21 cellular contexts compared by ENCODE assay signal in the genomic region with DNA sequence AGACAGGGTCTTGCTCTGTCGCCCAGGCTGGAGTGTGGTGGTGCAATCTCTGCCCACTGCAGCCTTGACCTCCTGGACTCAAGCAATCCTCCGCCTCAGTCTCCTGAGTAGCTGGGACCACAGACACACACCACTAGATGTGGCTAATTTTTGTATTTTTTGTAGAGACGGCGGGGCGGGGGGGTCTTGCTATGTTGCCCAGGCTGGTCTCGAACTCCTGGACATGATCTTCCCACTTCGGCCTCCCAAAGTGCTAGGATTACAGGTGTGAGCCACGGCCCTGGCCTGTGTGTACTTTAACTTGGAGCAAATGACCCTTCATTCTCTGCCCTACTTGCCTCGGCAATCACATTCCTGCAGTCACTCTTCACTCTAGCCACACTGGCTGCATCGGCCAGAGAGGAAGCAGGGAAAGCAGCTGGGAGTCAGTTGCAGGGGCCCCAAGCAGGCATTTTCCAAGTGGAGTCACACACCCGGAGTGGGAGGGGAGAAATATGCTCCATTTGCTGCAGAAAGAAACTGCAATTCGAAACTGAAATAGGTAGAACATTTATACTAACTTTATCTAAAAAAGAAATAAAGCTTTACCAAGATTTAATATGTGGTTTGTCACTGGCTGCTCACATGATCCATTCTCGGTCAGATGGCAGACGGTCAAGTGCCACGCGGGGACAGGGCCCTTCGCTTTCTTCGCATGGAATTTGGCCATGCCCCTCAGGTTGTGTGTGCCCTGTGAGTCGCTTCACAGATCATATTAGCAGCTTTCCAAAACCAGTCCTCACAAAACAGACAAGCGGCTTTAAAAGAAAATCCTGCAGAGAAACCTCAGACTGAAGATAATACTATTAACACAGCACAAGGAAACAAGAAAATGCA. TPM values are rescaled to one million over a fixed set of nuclear protein-coding genes. Genes with fewer than 3 reads are reported as not detected.
DNase-seq lines count a peak whose midpoint lies in the region; ATAC-seq and TF ChIP-seq lines count a peak whose summit lies in the region.
"Had no signal": no experiment of that assay in that cellular context is flagged by ENCODE, and none has a peak within 500 bp of the region (broad histone marks: within the 10 kb centered on the region; RNA-seq: fewer than 3 reads in every experiment).

No MANE protein-coding gene starts in this region.

- no peaks in the 10 kb centered on the region for H3K9me3 Mint-ChIP-seq in mesothelial cell of epicardium
- H3K9me3 Mint-ChIP-seq: activated naive CD8-positive, alpha-beta T cell treated with anti-CD3 and anti-CD28 coated beads, Interleukin-2, amount 10 ng/mL, durations not matched to agents 7 days and 5 days; activated T-helper 2 cell treated with anti-CD3 and anti-CD28 coated beads, Interferon-gamma antibody, Interleukin-2, Interleukin-4, amounts not matched to agents 10 μg/mL and 5 μg/mL and 100 μg/mL, durations not matched to agents 14 hours and 24 hours and 36 hours; dendritic cell treated with granulocyte-macrophage colony-stimulating factor and Interleukin-4, amounts not matched to agents 40 ng/mL and 50 ng/mL, for 4 days; stimulated activated naive CD8-positive, alpha-beta T cell treated with anti-CD3 and anti-CD28 coated beads, Interleukin-15, Interleukin-2, amounts not matched to agents 100 ng/mL and 50 ng/mL, for 24 hours had no signal

- H3K27me3 ChIP-seq in upper lobe of right lung, result no peaks in the 10 kb centered on the region
- no peaks in the 10 kb centered on the region for H3K27me3 ChIP-seq in dorsolateral prefrontal cortex
- H3K27me3 ChIP-seq: BLaER1 treated with 17β-estradiol and CSF1 and Interleukin-3, amounts not matched to agents 10 nM and 100 nM; upper lobe of left lung had no signal

- no peaks in the 10 kb centered on the region for H3K4me1 ChIP-seq in upper lobe of right lung
- H3K4me1 ChIP-seq: BLaER1 treated with 17β-estradiol and CSF1 and Interleukin-3, amounts not matched to agents 10 nM and 100 nM; foreskin keratinocyte; upper lobe of left lung had no signal

- no peaks in the 10 kb centered on the region for H3K36me3 Mint-ChIP-seq in mesothelial cell of epicardium
- H3K36me3 Mint-ChIP-seq: activated naive CD8-positive, alpha-beta T cell treated with anti-CD3 and anti-CD28 coated beads, Interleukin-2, amount 10 ng/mL, durations not matched to agents 7 days and 5 days had no signal

- TF ChIP-seq CTCF in mesothelial cell of epicardium (IDR thresholded peaks at IDR 0.05; ENCODE audit: unreplicated experiment) (no peak), upper lobe of right lung (IDR thresholded peaks at IDR 0.05) (no peak), dorsolateral prefrontal cortex (IDR thresholded peaks at IDR 0.05 in 54 of 56, conservative IDR thresholded peaks at IDR 0.05 in 2 of 56; ENCODE audit: low read depth in 1 of 56, partially characterized antibody in 56 of 56) (no peak)

- H3K27ac Mint-ChIP-seq in mesothelial cell of epicardium, result peak overlapping the region; percentile 80
- H3K27ac Mint-ChIP-seq: activated naive CD8-positive, alpha-beta T cell treated with anti-CD3 and anti-CD28 coated beads, Interleukin-2, amount 10 ng/mL, durations not matched to agents 7 days and 5 days; activated T-helper 2 cell treated with anti-CD3 and anti-CD28 coated beads, Interferon-gamma antibody, Interleukin-2, Interleukin-4, amounts not matched to agents 10 μg/mL and 5 μg/mL and 100 μg/mL, durations not matched to agents 14 hours and 24 hours and 36 hours; dendritic cell treated with granulocyte-macrophage colony-stimulating factor and Interleukin-4, amounts not matched to agents 40 ng/mL and 50 ng/mL, for 4 days; stimulated activated naive CD8-positive, alpha-beta T cell treated with anti-CD3 and anti-CD28 coated beads, Interleukin-15, Interleukin-2, amounts not matched to agents 100 ng/mL and 50 ng/mL, for 24 hours had no signal

- no peak overlapping the region for H3K4me3 Mint-ChIP-seq in mesothelial cell of epicardium
- H3K4me3 Mint-ChIP-seq: activated naive CD8-positive, alpha-beta T cell treated with anti-CD3 and anti-CD28 coated beads, Interleukin-2, amount 10 ng/mL, durations not matched to agents 7 days and 5 days; dendritic cell treated with granulocyte-macrophage colony-stimulating factor and Interleukin-4, amounts not matched to agents 40 ng/mL and 50 ng/mL, for 4 days; stimulated activated naive CD8-positive, alpha-beta T cell treated with anti-CD3 and anti-CD28 coated beads, Interleukin-15, Interleukin-2, amounts not matched to agents 100 ng/mL and 50 ng/mL, for 24 hours had no signal

- H3K4me3 ChIP-seq in upper lobe of right lung, result no peak overlapping the region
- H3K4me3 ChIP-seq in dorsolateral prefrontal cortex, result no peak overlapping the region
- H3K4me3 ChIP-seq: BLaER1 treated with 17β-estradiol and CSF1 and Interleukin-3, amounts not matched to agents 10 nM and 100 nM; K562; mucosa of descending colon; upper lobe of left lung had no signal

- ATAC-seq in Right ventricle myocardium inferior (peak; percentile 90), upper lobe of right lung (peak; percentile 86), HG03521 (IDR thresholded peaks at IDR 0.05; ENCODE audit: unreplicated experiment) (no peak)
- ATAC-seq: foreskin keratinocyte, K562, left lobe of liver, mucosa of descending colon had no signal

- H3K36me3 ChIP-seq in upper lobe of right lung, result no peaks in the 10 kb centered on the region
- H3K36me3 ChIP-seq: BLaER1 treated with 17β-estradiol and CSF1 and Interleukin-3, amounts not matched to agents 10 nM and 100 nM; upper lobe of left lung had no signal

- no peaks in the 10 kb centered on the region for H3K9me3 ChIP-seq in upper lobe of right lung
- H3K9me3 ChIP-seq: BLaER1 treated with 17β-estradiol and CSF1 and Interleukin-3, amounts not matched to agents 10 nM and 100 nM; mucosa of descending colon; upper lobe of left lung had no signal

- DNase-seq in Right ventricle myocardium inferior (ENCODE audit: missing footprints), result no peak
- DNase-seq in cardiac septum (ENCODE audit: low spot score), result no peak
- peak; percentile 4 for DNase-seq in glomerular visceral epithelial cell (ENCODE audit: extremely low spot score)
- no peak for DNase-seq in mesothelial cell of epicardium (ENCODE audit: low spot score in 2 of 2, unreplicated experiment in 2 of 2)
- no peak for DNase-seq in upper lobe of right lung
- DNase-seq in dorsolateral prefrontal cortex, result no peak
- DNase-seq in mucosa of gallbladder (ENCODE audit: low spot score), result no peak
- DNase-seq: activated naive CD8-positive, alpha-beta T cell treated with anti-CD3 and anti-CD28 coated beads, Interleukin-2, amount 10 ng/mL, durations not matched to agents 7 days and 5 days; foreskin keratinocyte; mucosa of descending colon; NCI-H1930; NCI-H446; NK-92 treated with Interleukin-12 subunit alpha and Interleukin-12 subunit beta, amount 100 ng/mL, for 24 hours had no signal

- intact Hi-C loops in Right ventricle myocardium inferior (cut with DNase I) (no loop called here), cardiac septum (cut with DNase I) (no loop called here), upper lobe of right lung (cut with DNase I) (no loop called here), dorsolateral prefrontal cortex (cut with DNase I) (no loop called here)

- no peak overlapping the region for H3K27ac ChIP-seq in upper lobe of right lung
- peak overlapping the region in 1 of 59 donors; percentile 18 for H3K27ac ChIP-seq in dorsolateral prefrontal cortex
- H3K27ac ChIP-seq: BLaER1 treated with 17β-estradiol and CSF1 and Interleukin-3, amounts not matched to agents 10 nM and 100 nM; foreskin keratinocyte; upper lobe of left lung had no signal

- H3K27me3 Mint-ChIP-seq in mesothelial cell of epicardium (ENCODE audit: low read depth), result peaks cover 7% of the 10 kb centered on the region
- H3K27me3 Mint-ChIP-seq: dendritic cell treated with granulocyte-macrophage colony-stimulating factor and Interleukin-4, amounts not matched to agents 40 ng/mL and 50 ng/mL, for 4 days; stimulated activated naive CD8-positive, alpha-beta T cell treated with anti-CD3 and anti-CD28 coated beads, Interleukin-15, Interleukin-2, amounts not matched to agents 100 ng/mL and 50 ng/mL, for 24 hours had no signal

- peaks cover 6% of the 10 kb centered on the region for H3K4me1 Mint-ChIP-seq in mesothelial cell of epicardium
- H3K4me1 Mint-ChIP-seq: activated naive CD8-positive, alpha-beta T cell treated with anti-CD3 and anti-CD28 coated beads, Interleukin-2, amount 10 ng/mL, durations not matched to agents 7 days and 5 days had no signal

RNA-seq across cellular contexts. Expression of gene FAM161A, which starts 37.1 kb away (rescaled TPM):
- 0.60 TPM for total RNA-seq in Right ventricle myocardium inferior
- 1.9 TPM for total RNA-seq in cardiac septum
- 9.3 to 10.8 TPM (median 9.5 TPM) in 3 replicates for total RNA-seq in mesothelial cell of epicardium
- 1.5 TPM for total RNA-seq in upper lobe of right lung
- total RNA-seq in dorsolateral prefrontal cortex, result 10 to 100 TPM in 110 of 120 experiments, 1 to 10 TPM in 10; 7.6 to 19.3 (median 13.3) TPM
- total RNA-seq in mucosa of gallbladder, result 3.8 TPM
